In the genomic region with DNA sequence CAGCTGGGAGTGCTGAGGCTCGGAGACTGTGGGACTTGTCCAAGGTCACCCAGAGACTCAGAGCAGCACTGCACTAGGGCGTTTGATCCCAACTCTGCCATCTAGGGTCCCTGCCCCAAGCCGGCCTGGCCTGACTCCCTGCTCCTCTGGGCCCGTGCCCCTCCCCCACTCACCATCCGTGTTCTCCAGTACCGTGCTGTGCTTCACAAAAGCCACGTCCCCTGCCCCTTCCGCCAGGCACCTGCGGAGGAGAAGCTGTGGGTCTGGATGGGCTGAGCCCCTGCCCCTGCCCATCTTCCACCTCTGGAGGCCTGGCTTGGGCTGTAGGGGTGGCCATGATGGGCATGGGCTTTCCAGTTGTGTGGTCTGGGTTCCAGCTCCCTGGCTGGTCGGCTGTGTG, we compare ENCODE assay signal across 18 cellular contexts. TPM values are rescaled to one million over a fixed set of nuclear protein-coding genes. Genes with fewer than 3 reads are reported as not detected.
A peak's percentile ranks its signal among the peaks of the same experiment; 100 is the strongest.
DNase-seq lines count a peak whose midpoint lies in the region; ATAC-seq and TF ChIP-seq lines count a peak whose summit lies in the region.
"Had no signal": no experiment of that assay in that cellular context is flagged by ENCODE, and none has a peak within 500 bp of the region (broad histone marks: within the 10 kb centered on the region; RNA-seq: fewer than 3 reads in every experiment).

No MANE protein-coding gene starts in this region.

- no peaks in the 10 kb centered on the region for H4K20me1 ChIP-seq in GM23338 (replicated peaks; ENCODE audit: insufficient read depth)
- H4K20me1 ChIP-seq in osteoblast (ENCODE audit: insufficient read depth, low read length), result no peaks in the 10 kb centered on the region

- no peak overlapping the region for H3K4me3 Mint-ChIP-seq in GM23338
- H3K4me3 Mint-ChIP-seq in chondrocyte (ENCODE audit: unreplicated experiment), result no peak overlapping the region
- H3K4me3 Mint-ChIP-seq in T-helper 2 cell treated with Interferon-gamma antibody and Interleukin-4, amounts not matched to agents 5 μg/mL and 100 μg/mL, for 36 hours, result no peak overlapping the region
- H3K4me3 Mint-ChIP-seq: nephron progenitor cell had no signal

- no peaks in the 10 kb centered on the region for H3K9me3 ChIP-seq in osteoblast (ENCODE audit: low read depth, low read length)
- H3K9me3 ChIP-seq: HAP-1 had no signal

- H3K4me1 Mint-ChIP-seq in GM23338, result peaks cover 42% of the 10 kb centered on the region
- H3K4me1 Mint-ChIP-seq in chondrocyte (ENCODE audit: low read depth), result peaks cover 15% of the 10 kb centered on the region
- H3K4me1 Mint-ChIP-seq in T-helper 2 cell treated with Interferon-gamma antibody and Interleukin-4, amounts not matched to agents 5 μg/mL and 100 μg/mL, for 36 hours (ENCODE audit: low read depth), result peaks cover 5% of the 10 kb centered on the region

- H3K4me1 ChIP-seq in GM23338 (ENCODE audit: insufficient read depth), result peaks cover 8% of the 10 kb centered on the region; the same call in 1 of the 2 replicates
- no peaks in the 10 kb centered on the region for H3K4me1 ChIP-seq in osteoblast (ENCODE audit: insufficient read depth, low read length)
- H3K4me1 ChIP-seq: HAP-1 had no signal

- no peak overlapping the region for H3K27ac ChIP-seq in GM23338 (ENCODE audit: low read depth)
- no peak overlapping the region for H3K27ac ChIP-seq in osteoblast (ENCODE audit: low read depth, low read length)
- H3K27ac ChIP-seq: WERI-Rb-1 had no signal

- no peak overlapping the region for H3K4me3 ChIP-seq in GM23338
- no peak overlapping the region for H3K4me3 ChIP-seq in osteoblast (ENCODE audit: insufficient read depth, low read length)
- H3K4me3 ChIP-seq: HAP-1 had no signal

- no peaks in the 10 kb centered on the region for H3F3A ChIP-seq in GM23338 (replicated peaks; ENCODE audit: low read depth)

- H3K9me3 Mint-ChIP-seq in GM23338, result no peaks in the 10 kb centered on the region
- no peaks in the 10 kb centered on the region for H3K9me3 Mint-ChIP-seq in chondrocyte (ENCODE audit: low read depth)
- no peaks in the 10 kb centered on the region for H3K9me3 Mint-ChIP-seq in T-helper 2 cell treated with Interferon-gamma antibody and Interleukin-4, amounts not matched to agents 5 μg/mL and 100 μg/mL, for 36 hours
- H3K9me3 Mint-ChIP-seq: nephron progenitor cell had no signal

- no peak for TF ChIP-seq CTCF in GM23338 (conservative IDR thresholded peaks at IDR 0.05; ENCODE audit: low read depth in 2 of 2)
- TF ChIP-seq CTCF in chondrocyte (IDR thresholded peaks at IDR 0.05), result no peak
- no peak for TF ChIP-seq CTCF in osteoblast (IDR thresholded peaks at IDR 0.05; ENCODE audit: extremely low read depth, low read depth, low read length)

- H3K4me2 ChIP-seq in GM23338 (no peak overlapping the region), osteoblast (ENCODE audit: insufficient read depth, low read length) (no peak overlapping the region)

- H3K9me2 ChIP-seq in GM23338 (ENCODE audit: insufficient read depth), result no peaks in the 10 kb centered on the region

- H3K36me3 Mint-ChIP-seq in GM23338 (ENCODE audit: low read depth), result no peaks in the 10 kb centered on the region
- no peaks in the 10 kb centered on the region for H3K36me3 Mint-ChIP-seq in chondrocyte (ENCODE audit: low read depth)
- H3K36me3 Mint-ChIP-seq in T-helper 2 cell treated with Interferon-gamma antibody and Interleukin-4, amounts not matched to agents 5 μg/mL and 100 μg/mL, for 36 hours (ENCODE audit: low read depth), result no peaks in the 10 kb centered on the region

- no peaks in the 10 kb centered on the region for H3K27me3 ChIP-seq in GM23338 (ENCODE audit: insufficient read depth)
- H3K27me3 ChIP-seq in osteoblast (ENCODE audit: insufficient read depth, low read length), result peaks cover 41% of the 10 kb centered on the region

- H3K36me3 ChIP-seq in GM23338 (ENCODE audit: insufficient read depth) (no peaks in the 10 kb centered on the region), osteoblast (ENCODE audit: insufficient read depth, low read length) (no peaks in the 10 kb centered on the region)
- H3K36me3 ChIP-seq: WERI-Rb-1 had no signal

- H3K27ac Mint-ChIP-seq in GM23338, result no peak overlapping the region
- H3K27ac Mint-ChIP-seq in chondrocyte (ENCODE audit: unreplicated experiment), result no peak overlapping the region
- no peak overlapping the region for H3K27ac Mint-ChIP-seq in T-helper 2 cell treated with Interferon-gamma antibody and Interleukin-4, amounts not matched to agents 5 μg/mL and 100 μg/mL, for 36 hours
- H3K27ac Mint-ChIP-seq: nephron progenitor cell had no signal

- H3K79me2 ChIP-seq in GM23338 (replicated peaks; ENCODE audit: insufficient read depth), result no peaks in the 10 kb centered on the region
- H3K79me2 ChIP-seq in osteoblast (ENCODE audit: insufficient read depth, low read length), result no peaks in the 10 kb centered on the region

- peaks cover 23% of the 10 kb centered on the region for H3K27me3 Mint-ChIP-seq in GM23338 (ENCODE audit: insufficient read depth, low read depth, poor library complexity)
- peaks cover 24% of the 10 kb centered on the region for H3K27me3 Mint-ChIP-seq in chondrocyte (ENCODE audit: low read depth)
- peaks cover 16% of the 10 kb centered on the region for H3K27me3 Mint-ChIP-seq in T-helper 2 cell treated with Interferon-gamma antibody and Interleukin-4, amounts not matched to agents 5 μg/mL and 100 μg/mL, for 36 hours (ENCODE audit: low read depth)

- peak; percentile 13 for DNase-seq in D341Med (ENCODE audit: low spot score)
- peak; percentile 63 for DNase-seq in GM23338 (ENCODE audit: low spot score)
- DNase-seq in chondrocyte (ENCODE audit: low spot score), result peak; percentile 90
- peak; percentile 73 for DNase-seq in osteoblast (ENCODE audit: insufficient read length, low spot score, missing footprints)
- no peak for DNase-seq in MV-4-11 (lab: John Stamatoyannopoulos, UW)
- DNase-seq in activated CD4-positive, CD25-positive, alpha-beta regulatory T cell (lab: John Stamatoyannopoulos, UW), result no peak
- no peak for DNase-seq in T-helper 2 cell treated with Interferon-gamma antibody and Interleukin-4, amounts not matched to agents 5 μg/mL and 100 μg/mL, for 36 hours (ENCODE audit: low spot score)
- DNase-seq: activated CD4-positive, alpha-beta T cell treated with anti-CD3 and anti-CD28 coated beads, Interleukin-2, amount 50 U/mL, for 4 hours; activated naive CD4-positive, alpha-beta T cell; dermis blood vessel endothelial cell; DMS79; MM.1S; NCI-H1436 treated with DMSO at 0.1 percent for 48 hours; NCI-H510A; nephron progenitor cell; WERI-Rb-1 had no signal

- no peak overlapping the region for H2AFZ ChIP-seq in GM23338
- no peak overlapping the region for H2AFZ ChIP-seq in osteoblast (ENCODE audit: low read length)

- peak; percentile 72 for ATAC-seq in GM23338
- ATAC-seq: SK-N-SH treated with all-trans-retinoic acid at 6 μM for 48 hours had no signal

TF ChIP-seq in GM23338, 12 proteins besides CTCF, POLR2A, EP300 and RAD21 (continues in another document):
- TF ChIP-seq EZH2 (IDR thresholded peaks at IDR 0.05; ENCODE audit: low read depth, unreplicated experiment), result no peak

RNA-seq across cellular contexts. Expression of a gene that starts 8.4 kb away (rescaled TPM):
- 5.2 and 5.4 TPM in 2 replicates for total RNA-seq in GM23338 (2014; rRNA removed; shearing (Covaris generic))
- polyA plus RNA-seq in GM23338 (2016; fragmentation: Nextera tagmentation; extraction: Ambion mirVana), result 1.3 and 1.4 TPM in 2 replicates
- 4.5 to 5.2 TPM (median 5.1 TPM) in 3 replicates for total RNA-seq in chondrocyte
- 2.4 and 5.1 TPM in 2 replicates for total RNA-seq in osteoblast

RNA-seq across cellular contexts. Expression of a gene that starts 52.6 kb away (rescaled TPM):
- not detected in 2 replicates for total RNA-seq in GM23338 (2014; rRNA removed; shearing (Covaris generic))
- polyA plus RNA-seq in GM23338 (2016; fragmentation: Nextera tagmentation; extraction: Ambion mirVana), result 0.16 TPM in 1 of 2 replicates, not detected in the other
- total RNA-seq in chondrocyte (8.8 to 10.1 TPM (median 9.9 TPM) in 3 replicates), osteoblast (2.9 and 4.0 TPM in 2 replicates)

Comparison
In these comparisons a context has a peak if more than half of its experiments do, and no peak if none do; other contexts are left out.
1. DNase-seq: peak in D341Med (single experiment), GM23338 (single experiment), chondrocyte (single experiment) and osteoblast (single experiment); none in MV-4-11 (single experiment), activated CD4-positive, CD25-positive, alpha-beta regulatory T cell (0 of 4) and T-helper 2 cell treated with Interferon-gamma antibody and Interleukin-4, amounts not matched to agents 5 μg/mL and 100 μg/mL, for 36 hours (single experiment).